ENCODE assay signal across 19 cellular contexts in genomic region chr11:9876331-9876730, GRCh38.
"Had no signal": no experiment of that assay in that cellular context is flagged by ENCODE, and none has a peak within 500 bp of the region (broad histone marks: within the 10 kb centered on the region; RNA-seq: fewer than 3 reads in every experiment).

No MANE protein-coding gene starts in this region.

- H3K4me1 ChIP-seq: adrenal gland, ascending aorta, spleen had no signal

- H3K36me3 ChIP-seq: adrenal gland, ascending aorta, brain microvascular endothelial cell, thoracic aorta, WERI-Rb-1 had no signal

- H3K27me3 ChIP-seq: adrenal gland, ascending aorta, brain microvascular endothelial cell, spleen had no signal

- H3K9me3 ChIP-seq: adrenal gland, thoracic aorta had no signal

- H3K4me3 ChIP-seq: adrenal gland, ascending aorta, spleen, thoracic aorta had no signal

- DNase-seq: activated CD4-positive, alpha-beta T cell treated with anti-CD3 and anti-CD28 coated beads, Interleukin-2, amount 10 ng/mL, durations not matched to agents 7 days and 5 days; activated CD4-positive, CD25-positive, alpha-beta regulatory T cell treated with anti-CD3 and anti-CD28 coated beads, Interleukin-2, amount 50 U/mL, for 72 hours; activated CD8-positive, alpha-beta memory T cell treated with anti-CD3 and anti-CD28 coated beads, Interleukin-2, amount 10 ng/mL, durations not matched to agents 7 days and 5 days; activated CD8-positive, alpha-beta T cell treated with anti-CD3 and anti-CD28 coated beads for 36 hours; activated gamma-delta T cell; activated T-cell treated with anti-CD3 and anti-CD28 coated beads for 4 hours; adrenal gland; brain microvascular endothelial cell; caudate nucleus; effector CD4-positive, alpha-beta T cell; erythroblast; foreskin melanocyte; occipital lobe; spleen; stimulated activated CD4-positive, alpha-beta T cell treated with anti-CD3 and anti-CD28 coated beads, Interleukin-4, amount 100 ng/mL, for 1 hour; stimulated activated naive CD4-positive, alpha-beta T cell treated with Interleukin-2 at 50 U/mL for 16 hours; WERI-Rb-1 had no signal

- H3K27ac ChIP-seq: adrenal gland, ascending aorta, brain microvascular endothelial cell, spleen, thoracic aorta, WERI-Rb-1 had no signal
